Comparison of ENCODE assay signal across 8 cellular contexts in genomic region chr7:44565097-44565794, GRCh38. TPM values are rescaled to one million over a fixed set of nuclear protein-coding genes. Genes with fewer than 3 reads are reported as not detected.
A peak's percentile ranks its signal among the peaks of the same experiment; 100 is the strongest.
DNase-seq lines count a peak whose midpoint lies in the region; ATAC-seq, FAIRE-seq and TF ChIP-seq lines count a peak whose summit lies in the region.

No MANE protein-coding gene starts in this region.

- POLR2A ChIA-PET in AG04450 (lab: Yijun Ruan, JAX) = interaction anchor here (0.6 to 2.0 kb wide), 3 partner anchors 9 to 281 kb away, joined by 3 to 9 read pairs (median 3); partner anchors contain the start of gene DDX56

- TF ChIP-seq CTCF in AG04450 (IDR thresholded peaks at IDR 0.05; ENCODE audit: low read depth, low read length) = peak; percentile 99
- TF ChIP-seq CTCF in osteoblast (IDR thresholded peaks at IDR 0.05; ENCODE audit: extremely low read depth, low read depth, low read length) = peak; percentile 91

- no peak for FAIRE-seq in urothelium cell line (lab: Jason Lieb, UNC)

- peaks cover 49% of the 10 kb centered on the region for H3K36me3 ChIP-seq in SJCRH30
- H3K36me3 ChIP-seq in osteoblast (ENCODE audit: insufficient read depth, low read length) = peaks cover 53% of the 10 kb centered on the region

- no peak overlapping the region for H3K4me2 ChIP-seq in osteoblast (ENCODE audit: insufficient read depth, low read length)

- H3K27ac ChIP-seq in AG04450 (ENCODE audit: low read depth, low read length) = no peak overlapping the region
- no peak overlapping the region for H3K27ac ChIP-seq in SJCRH30
- H3K27ac ChIP-seq in osteoblast (ENCODE audit: low read depth, low read length) = no peak overlapping the region

- DNase-seq in AG04450 (ENCODE audit: low read depth, low spot score) (no peak), HUDEP-2 (lab: John Stamatoyannopoulos, UW; ENCODE audit: unreplicated experiment in 76 of 76) (peak in 65 of 76 experiments; percentile 8 to 79 (median 59)), SJCRH30 (peak; percentile 60 to 81), foreskin melanocyte (peak; percentile 29), osteoblast (ENCODE audit: insufficient read length, low spot score, missing footprints) (peak; percentile 92), urothelium cell line (ENCODE audit: low spot score) (peak; percentile 81)
- peak in 3 of 4 experiments; percentile 22 to 53 (median 36) for DNase-seq in activated naive CD4-positive, alpha-beta T cell (lab: John Stamatoyannopoulos, UW)

- no peaks in the 10 kb centered on the region for H3K9me3 ChIP-seq in AG04450 (ENCODE audit: control insufficient read depth, insufficient read depth, low read length)
- no peaks in the 10 kb centered on the region for H3K9me3 ChIP-seq in SJCRH30 (replicated peaks)
- H3K9me3 ChIP-seq in osteoblast (ENCODE audit: low read depth, low read length) = no peaks in the 10 kb centered on the region

- H3K4me3 ChIP-seq in AG04450 (ENCODE audit: low read depth, low read length) (no peak overlapping the region), SJCRH30 (no peak overlapping the region), osteoblast (ENCODE audit: insufficient read depth, low read length) (no peak overlapping the region)

- H4K20me1 ChIP-seq in osteoblast (ENCODE audit: insufficient read depth, low read length) = peaks cover 29% of the 10 kb centered on the region

- H2AFZ ChIP-seq in osteoblast (ENCODE audit: low read length) = no peak overlapping the region

- H3K27me3 ChIP-seq in AG04450 (ENCODE audit: control insufficient read depth, insufficient read depth, low read length) (no peaks in the 10 kb centered on the region), SJCRH30 (no peaks in the 10 kb centered on the region), osteoblast (ENCODE audit: insufficient read depth, low read length) (no peaks in the 10 kb centered on the region)

- H3K4me1 ChIP-seq in SJCRH30 = peaks cover 5% of the 10 kb centered on the region; the same call in 1 of the 2 replicates
- H3K4me1 ChIP-seq in osteoblast (ENCODE audit: insufficient read depth, low read length) = peaks cover 3% of the 10 kb centered on the region

- peaks cover 8% of the 10 kb centered on the region for H3K79me2 ChIP-seq in osteoblast (ENCODE audit: insufficient read depth, low read length)

- peak; percentile 68 for ATAC-seq in GM18511 (IDR thresholded peaks at IDR 0.05; ENCODE audit: unreplicated experiment)

- CTCF ChIA-PET in AG04450 (lab: Charles Lee) = interaction anchor here (0.5 to 4.4 kb wide), 26 partner anchors 9 to 513 kb away, joined by 3 to 58 read pairs (median 4); partner anchors contain the start of genes DDX56, NUDCD3 and YKT6

RNA-seq across cellular contexts. Expression of gene DDX56, which starts 8.5 kb away (rescaled TPM):
- polyA plus RNA-seq in AG04450 (2011; rRNA removed) = 45.9 and 52.6 TPM in 2 replicates
- 46.6 and 62.9 TPM in 2 replicates for polyA minus RNA-seq in AG04450 (2011; rRNA and poly(A)+ RNA removed)
- total RNA-seq in SJCRH30 (2014; rRNA removed; shearing (Covaris generic)) = 88.5 and 90.1 TPM in 2 replicates
- total RNA-seq in osteoblast = 34.7 and 38.9 TPM in 2 replicates

RNA-seq across cellular contexts. Expression of gene TMED4, which starts 16.8 kb away (rescaled TPM):
- 76.4 and 78.4 TPM in 2 replicates for polyA plus RNA-seq in AG04450 (2011; rRNA removed)
- 51.1 and 62.2 TPM in 2 replicates for polyA minus RNA-seq in AG04450 (2011; rRNA and poly(A)+ RNA removed)
- 101 and 114 TPM in 2 replicates for total RNA-seq in SJCRH30 (2014; rRNA removed; shearing (Covaris generic))
- total RNA-seq in osteoblast = 84.3 and 90.1 TPM in 2 replicates

RNA-seq across cellular contexts. Expression of gene NPC1L1, which starts 24.1 kb away (rescaled TPM):
- polyA plus RNA-seq in AG04450 (2011; rRNA removed) = 0.36 and 0.42 TPM in 2 replicates
- 0.17 and 0.37 TPM in 2 replicates for polyA minus RNA-seq in AG04450 (2011; rRNA and poly(A)+ RNA removed)
- total RNA-seq in SJCRH30 (2014; rRNA removed; shearing (Covaris generic)) = not detected in 2 replicates
- not detected in 2 replicates for total RNA-seq in osteoblast

RNA-seq across cellular contexts. Expression of gene OGDH, which starts 41.2 kb away (rescaled TPM):
- 35.8 and 38.6 TPM in 2 replicates for polyA plus RNA-seq in AG04450 (2011; rRNA removed)
- polyA minus RNA-seq in AG04450 (2011; rRNA and poly(A)+ RNA removed) = 72.7 and 88.1 TPM in 2 replicates
- total RNA-seq in SJCRH30 (2014; rRNA removed; shearing (Covaris generic)) = 37.8 and 39.4 TPM in 2 replicates
- total RNA-seq in osteoblast = 59.2 and 64.4 TPM in 2 replicates
